ENCODE assay signal across 2 cellular contexts in genomic region chr10:125165584-125166340, GRCh38.
TF ChIP-seq lines count a peak whose summit lies in the region.

No MANE protein-coding gene starts in this region.

TF ChIP-seq in HEK293, 187 proteins besides CTCF, POLR2A, EP300 and RAD21:
- TF ChIP-seq KLF10 (tag by site-specific recombination; IDR thresholded peaks at IDR 0.05) (no peak), ZNF664 (tag by site-specific recombination; IDR thresholded peaks at IDR 0.05) (peak; percentile 70; the same call in 1 of the 2 replicates)

TF ChIP-seq in H1, 55 proteins besides CTCF, POLR2A, EP300 and RAD21:
- TF ChIP-seq ATF2 (IDR thresholded peaks at IDR 0.05; ENCODE audit: low read length): no peak
- no peak for TF ChIP-seq BACH1 (IDR thresholded peaks at IDR 0.05; ENCODE audit: low read length)
- no peak for TF ChIP-seq SP4 (IDR thresholded peaks at IDR 0.05; ENCODE audit: low read length)
- no peak for TF ChIP-seq HDAC2 (IDR thresholded peaks at IDR 0.05; ENCODE audit: borderline replicate concordance in 1 of 2, low read depth in 2 of 2, low read length in 2 of 2)
- TF ChIP-seq RBBP5 (IDR thresholded peaks at IDR 0.05; ENCODE audit: borderline replicate concordance, low read depth, low read length): no peak
- no peak for TF ChIP-seq MAFK (IDR thresholded peaks at IDR 0.05; ENCODE audit: low read depth, low read length)
- no peak for TF ChIP-seq EGR1 (IDR thresholded peaks at IDR 0.05; ENCODE audit: borderline replicate concordance, low read depth, low read length)
